ENCODE assay signal across 8 cellular contexts in genomic region chr20:50730765-50731054, GRCh38. TPM values are rescaled to one million over a fixed set of nuclear protein-coding genes. Genes with fewer than 3 reads are reported as not detected.
DNase-seq lines count a peak whose midpoint lies in the region; ATAC-seq lines count a peak whose summit lies in the region.

No MANE protein-coding gene starts in this region.

- intact Hi-C loops in activated CD4-positive, alpha-beta memory T cell treated with anti-CD3 and anti-CD28 coated beads for 36 hours (cut with micrococcal nuclease): loop anchor here (1.0 to 10.0 kb wide), 6 partner anchors 16 to 617 kb away; partner anchors contain the start of genes BCAS4, CEBPB and UBE2V1

- H3K36me3 Mint-ChIP-seq in T-helper 2 cell treated with Interferon-gamma antibody and Interleukin-4, amounts not matched to agents 5 μg/mL and 100 μg/mL, for 36 hours (ENCODE audit: low read depth): no peaks in the 10 kb centered on the region
- no peaks in the 10 kb centered on the region for H3K36me3 Mint-ChIP-seq in activated CD4-positive, alpha-beta memory T cell treated with anti-CD3 and anti-CD28 coated beads for 36 hours

- H3K9me3 ChIP-seq in iPS-18c (ENCODE audit: control insufficient read depth, insufficient read depth, low read length): peaks cover 2% of the 10 kb centered on the region

- no peak for ATAC-seq in GM18909 (IDR thresholded peaks at IDR 0.05; ENCODE audit: poor library complexity, unreplicated experiment)

- no peaks in the 10 kb centered on the region for H3K9me3 Mint-ChIP-seq in T-helper 2 cell treated with Interferon-gamma antibody and Interleukin-4, amounts not matched to agents 5 μg/mL and 100 μg/mL, for 36 hours
- H3K9me3 Mint-ChIP-seq in activated CD4-positive, alpha-beta memory T cell treated with anti-CD3 and anti-CD28 coated beads for 36 hours: no peaks in the 10 kb centered on the region

- peak overlapping the region; percentile 55 for H3K27ac Mint-ChIP-seq in T-helper 2 cell treated with Interferon-gamma antibody and Interleukin-4, amounts not matched to agents 5 μg/mL and 100 μg/mL, for 36 hours
- H3K27ac Mint-ChIP-seq in activated CD4-positive, alpha-beta memory T cell treated with anti-CD3 and anti-CD28 coated beads for 36 hours: peak overlapping the region; percentile 42

- H3K27ac ChIP-seq in substantia nigra (ENCODE audit: low read depth, low read length, poor library complexity, severe bottlenecking): peak overlapping the region; percentile 40

- H3K4me3 ChIP-seq in iPS-18c (ENCODE audit: insufficient read depth, low read depth, low read length): peak overlapping the region; percentile 79

- no peak for DNase-seq in T-helper 2 cell treated with Interferon-gamma antibody and Interleukin-4, amounts not matched to agents 5 μg/mL and 100 μg/mL, for 36 hours (ENCODE audit: low spot score)
- DNase-seq in T-helper 2 cell (no peak), substantia nigra (lab: John Stamatoyannopoulos, UW) (no peak), D341Med (ENCODE audit: low spot score) (no peak)
- no peak for DNase-seq in activated CD4-positive, alpha-beta memory T cell treated with anti-CD3 and anti-CD28 coated beads for 36 hours
- no peak for DNase-seq in stimulated activated CD4-positive, alpha-beta T cell treated with anti-CD3 and anti-CD28 coated beads, Interleukin-2, amount 100 ng/mL, for 24 hours

- H3K4me3 Mint-ChIP-seq in T-helper 2 cell treated with Interferon-gamma antibody and Interleukin-4, amounts not matched to agents 5 μg/mL and 100 μg/mL, for 36 hours: peak overlapping the region; percentile 81
- peak overlapping the region; percentile 87 for H3K4me3 Mint-ChIP-seq in activated CD4-positive, alpha-beta memory T cell treated with anti-CD3 and anti-CD28 coated beads for 36 hours

- CTCF ChIA-PET in activated CD4-positive, alpha-beta memory T cell treated with anti-CD3 and anti-CD28 coated beads for 36 hours (lab: Charles Lee): interaction anchor here (0.9 to 1.0 kb wide), 3 partner anchors 19 to 60 kb away, joined by 3 to 4 read pairs (median 4); no protein-coding TSS in a partner anchor

- H3K27me3 Mint-ChIP-seq in T-helper 2 cell treated with Interferon-gamma antibody and Interleukin-4, amounts not matched to agents 5 μg/mL and 100 μg/mL, for 36 hours (ENCODE audit: low read depth): no peaks in the 10 kb centered on the region
- no peaks in the 10 kb centered on the region for H3K27me3 Mint-ChIP-seq in activated CD4-positive, alpha-beta memory T cell treated with anti-CD3 and anti-CD28 coated beads for 36 hours

- POLR2A ChIA-PET in activated CD4-positive, alpha-beta memory T cell treated with anti-CD3 and anti-CD28 coated beads for 36 hours (lab: Charles Lee): no interaction called here

- peaks cover 20% of the 10 kb centered on the region for H3K4me1 Mint-ChIP-seq in T-helper 2 cell treated with Interferon-gamma antibody and Interleukin-4, amounts not matched to agents 5 μg/mL and 100 μg/mL, for 36 hours (ENCODE audit: low read depth)
- H3K4me1 Mint-ChIP-seq in activated CD4-positive, alpha-beta memory T cell treated with anti-CD3 and anti-CD28 coated beads for 36 hours (ENCODE audit: low read depth): peaks cover 54% of the 10 kb centered on the region

RNA-seq across cellular contexts. Expression of gene PARD6B, which starts 0.7 kb away (rescaled TPM):
- total RNA-seq in activated CD4-positive, alpha-beta memory T cell treated with anti-CD3 and anti-CD28 coated beads for 36 hours: 1 to 10 TPM; 6.3 to 8.2 TPM

RNA-seq across cellular contexts. Expression of gene RIPOR3, which starts 39.4 kb away (rescaled TPM):
- total RNA-seq in activated CD4-positive, alpha-beta memory T cell treated with anti-CD3 and anti-CD28 coated beads for 36 hours: not detected
